ENCODE assay signal across 3 cellular contexts in the genomic region with DNA sequence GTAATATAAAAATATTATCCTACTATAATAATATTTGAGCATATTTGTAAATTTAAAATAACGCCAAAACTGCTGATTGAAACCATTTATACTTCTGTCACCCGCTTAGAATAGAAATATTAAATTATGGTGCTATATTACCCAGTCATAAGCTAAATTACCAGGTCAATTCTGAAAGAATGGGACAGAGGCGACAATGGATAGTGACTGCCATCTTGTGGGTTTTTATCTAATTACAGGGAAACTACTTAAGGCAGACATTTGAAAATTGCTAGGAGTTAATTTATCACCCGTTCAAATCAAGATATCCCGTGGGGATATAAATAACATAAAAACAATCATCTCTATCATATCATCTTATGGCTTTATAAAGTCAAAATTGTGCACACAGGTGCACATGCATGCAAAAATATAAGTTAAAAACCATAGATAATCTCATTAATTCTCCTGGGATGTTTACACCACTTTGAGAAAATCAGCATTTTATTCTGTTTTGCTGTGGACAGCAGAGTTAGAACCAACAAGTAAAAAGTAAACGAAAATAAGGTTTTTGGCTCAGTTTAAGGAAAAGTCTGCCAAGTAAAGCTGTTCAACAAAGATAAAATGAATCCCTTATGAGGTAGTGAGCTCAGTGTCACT.
TF ChIP-seq lines count a peak whose summit lies in the region.

No MANE protein-coding gene starts in this region.

TF ChIP-seq in SK-N-SH, 30 proteins besides CTCF, POLR2A, EP300 and RAD21 (continues in another document):
- TF ChIP-seq FOXJ3 (CRISPR knock-in tag; IDR thresholded peaks at IDR 0.05) (no peak), RXRA (IDR thresholded peaks at IDR 0.05; ENCODE audit: borderline replicate concordance, low read depth) (no peak), FOSL2 (IDR thresholded peaks at IDR 0.05; ENCODE audit: borderline replicate concordance, low read depth) (no peak), NFIC (IDR thresholded peaks at IDR 0.05; ENCODE audit: borderline replicate concordance) (no peak), SMC3 (IDR thresholded peaks at IDR 0.05; ENCODE audit: low read depth, low read length) (no peak), ELF1 (IDR thresholded peaks at IDR 0.05) (no peak), NRF1 (IDR thresholded peaks at IDR 0.05; ENCODE audit: low read depth, low read length) (no peak)
- TF ChIP-seq, protein P1, sequence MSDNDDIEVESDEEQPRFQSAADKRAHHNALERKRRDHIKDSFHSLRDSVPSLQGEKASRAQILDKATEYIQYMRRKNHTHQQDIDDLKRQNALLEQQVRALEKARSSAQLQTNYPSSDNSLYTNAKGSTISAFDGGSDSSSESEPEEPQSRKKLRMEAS (IDR thresholded peaks at IDR 0.05; ENCODE audit: low read depth), result no peak
- TF ChIP-seq, protein P2, sequence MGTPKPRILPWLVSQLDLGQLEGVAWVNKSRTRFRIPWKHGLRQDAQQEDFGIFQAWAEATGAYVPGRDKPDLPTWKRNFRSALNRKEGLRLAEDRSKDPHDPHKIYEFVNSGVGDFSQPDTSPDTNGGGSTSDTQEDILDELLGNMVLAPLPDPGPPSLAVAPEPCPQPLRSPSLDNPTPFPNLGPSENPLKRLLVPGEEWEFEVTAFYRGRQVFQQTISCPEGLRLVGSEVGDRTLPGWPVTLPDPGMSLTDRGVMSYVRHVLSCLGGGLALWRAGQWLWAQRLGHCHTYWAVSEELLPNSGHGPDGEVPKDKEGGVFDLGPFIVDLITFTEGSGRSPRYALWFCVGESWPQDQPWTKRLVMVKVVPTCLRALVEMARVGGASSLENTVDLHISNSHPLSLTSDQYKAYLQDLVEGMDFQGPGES (IDR thresholded peaks at IDR 0.05; ENCODE audit: low read depth, low read length), result no peak
- TF ChIP-seq, protein P3, sequence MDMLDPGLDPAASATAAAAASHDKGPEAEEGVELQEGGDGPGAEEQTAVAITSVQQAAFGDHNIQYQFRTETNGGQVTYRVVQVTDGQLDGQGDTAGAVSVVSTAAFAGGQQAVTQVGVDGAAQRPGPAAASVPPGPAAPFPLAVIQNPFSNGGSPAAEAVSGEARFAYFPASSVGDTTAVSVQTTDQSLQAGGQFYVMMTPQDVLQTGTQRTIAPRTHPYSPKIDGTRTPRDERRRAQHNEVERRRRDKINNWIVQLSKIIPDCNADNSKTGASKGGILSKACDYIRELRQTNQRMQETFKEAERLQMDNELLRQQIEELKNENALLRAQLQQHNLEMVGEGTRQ (IDR thresholded peaks at IDR 0.05; ENCODE audit: borderline replicate concordance, low read depth, low read length), result no peak
- TF ChIP-seq, protein P4, sequence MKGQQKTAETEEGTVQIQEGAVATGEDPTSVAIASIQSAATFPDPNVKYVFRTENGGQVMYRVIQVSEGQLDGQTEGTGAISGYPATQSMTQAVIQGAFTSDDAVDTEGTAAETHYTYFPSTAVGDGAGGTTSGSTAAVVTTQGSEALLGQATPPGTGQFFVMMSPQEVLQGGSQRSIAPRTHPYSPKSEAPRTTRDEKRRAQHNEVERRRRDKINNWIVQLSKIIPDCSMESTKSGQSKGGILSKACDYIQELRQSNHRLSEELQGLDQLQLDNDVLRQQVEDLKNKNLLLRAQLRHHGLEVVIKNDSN (IDR thresholded peaks at IDR 0.05; ENCODE audit: borderline replicate concordance, low read depth), result no peak
- TF ChIP-seq, protein P5, sequence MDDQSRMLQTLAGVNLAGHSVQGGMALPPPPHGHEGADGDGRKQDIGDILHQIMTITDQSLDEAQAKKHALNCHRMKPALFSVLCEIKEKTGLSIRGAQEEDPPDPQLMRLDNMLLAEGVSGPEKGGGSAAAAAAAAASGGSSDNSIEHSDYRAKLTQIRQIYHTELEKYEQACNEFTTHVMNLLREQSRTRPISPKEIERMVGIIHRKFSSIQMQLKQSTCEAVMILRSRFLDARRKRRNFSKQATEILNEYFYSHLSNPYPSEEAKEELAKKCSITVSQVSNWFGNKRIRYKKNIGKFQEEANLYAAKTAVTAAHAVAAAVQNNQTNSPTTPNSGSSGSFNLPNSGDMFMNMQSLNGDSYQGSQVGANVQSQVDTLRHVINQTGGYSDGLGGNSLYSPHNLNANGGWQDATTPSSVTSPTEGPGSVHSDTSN (IDR thresholded peaks at IDR 0.05), result no peak

TF ChIP-seq in SK-N-SH treated with all-trans-retinoic acid at 6 μM for 48 hours, 23 proteins besides CTCF, POLR2A, EP300 and RAD21:
- TF ChIP-seq, protein P6, sequence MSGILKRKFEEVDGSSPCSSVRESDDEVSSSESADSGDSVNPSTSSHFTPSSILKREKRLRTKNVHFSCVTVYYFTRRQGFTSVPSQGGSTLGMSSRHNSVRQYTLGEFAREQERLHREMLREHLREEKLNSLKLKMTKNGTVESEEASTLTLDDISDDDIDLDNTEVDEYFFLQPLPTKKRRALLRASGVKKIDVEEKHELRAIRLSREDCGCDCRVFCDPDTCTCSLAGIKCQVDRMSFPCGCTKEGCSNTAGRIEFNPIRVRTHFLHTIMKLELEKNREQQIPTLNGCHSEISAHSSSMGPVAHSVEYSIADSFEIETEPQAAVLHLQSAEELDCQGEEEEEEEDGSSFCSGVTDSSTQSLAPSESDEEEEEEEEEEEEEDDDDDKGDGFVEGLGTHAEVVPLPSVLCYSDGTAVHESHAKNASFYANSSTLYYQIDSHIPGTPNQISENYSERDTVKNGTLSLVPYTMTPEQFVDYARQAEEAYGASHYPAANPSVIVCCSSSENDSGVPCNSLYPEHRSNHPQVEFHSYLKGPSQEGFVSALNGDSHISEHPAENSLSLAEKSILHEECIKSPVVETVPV (CRISPR knock-in tag; IDR thresholded peaks at IDR 0.05), result no peak
- TF ChIP-seq TCF4 (CRISPR knock-in tag; IDR thresholded peaks at IDR 0.05; ENCODE audit: borderline replicate concordance) (no peak), ZFP30 (CRISPR knock-in tag; IDR thresholded peaks at IDR 0.05) (no peak), ZFP3 (CRISPR knock-in tag; IDR thresholded peaks at IDR 0.05) (no peak), PPARA (CRISPR knock-in tag; IDR thresholded peaks at IDR 0.05; ENCODE audit: borderline replicate concordance) (no peak), RARB (CRISPR knock-in tag; IDR thresholded peaks at IDR 0.05) (no peak), TOX (CRISPR knock-in tag; IDR thresholded peaks at IDR 0.05; ENCODE audit: borderline replicate concordance) (no peak), ZNF70 (CRISPR knock-in tag; IDR thresholded peaks at IDR 0.05) (no peak), ZNF565 (CRISPR knock-in tag; conservative IDR thresholded peaks at IDR 0.05; ENCODE audit: low read depth) (no peak), CSDC2 (CRISPR knock-in tag; IDR thresholded peaks at IDR 0.05) (no peak)
- TF ChIP-seq, protein P7, sequence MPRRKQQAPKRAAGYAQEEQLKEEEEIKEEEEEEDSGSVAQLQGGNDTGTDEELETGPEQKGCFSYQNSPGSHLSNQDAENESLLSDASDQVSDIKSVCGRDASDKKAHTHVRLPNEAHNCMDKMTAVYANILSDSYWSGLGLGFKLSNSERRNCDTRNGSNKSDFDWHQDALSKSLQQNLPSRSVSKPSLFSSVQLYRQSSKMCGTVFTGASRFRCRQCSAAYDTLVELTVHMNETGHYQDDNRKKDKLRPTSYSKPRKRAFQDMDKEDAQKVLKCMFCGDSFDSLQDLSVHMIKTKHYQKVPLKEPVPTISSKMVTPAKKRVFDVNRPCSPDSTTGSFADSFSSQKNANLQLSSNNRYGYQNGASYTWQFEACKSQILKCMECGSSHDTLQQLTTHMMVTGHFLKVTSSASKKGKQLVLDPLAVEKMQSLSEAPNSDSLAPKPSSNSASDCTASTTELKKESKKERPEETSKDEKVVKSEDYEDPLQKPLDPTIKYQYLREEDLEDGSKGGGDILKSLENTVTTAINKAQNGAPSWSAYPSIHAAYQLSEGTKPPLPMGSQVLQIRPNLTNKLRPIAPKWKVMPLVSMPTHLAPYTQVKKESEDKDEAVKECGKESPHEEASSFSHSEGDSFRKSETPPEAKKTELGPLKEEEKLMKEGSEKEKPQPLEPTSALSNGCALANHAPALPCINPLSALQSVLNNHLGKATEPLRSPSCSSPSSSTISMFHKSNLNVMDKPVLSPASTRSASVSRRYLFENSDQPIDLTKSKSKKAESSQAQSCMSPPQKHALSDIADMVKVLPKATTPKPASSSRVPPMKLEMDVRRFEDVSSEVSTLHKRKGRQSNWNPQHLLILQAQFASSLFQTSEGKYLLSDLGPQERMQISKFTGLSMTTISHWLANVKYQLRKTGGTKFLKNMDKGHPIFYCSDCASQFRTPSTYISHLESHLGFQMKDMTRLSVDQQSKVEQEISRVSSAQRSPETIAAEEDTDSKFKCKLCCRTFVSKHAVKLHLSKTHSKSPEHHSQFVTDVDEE (CRISPR knock-in tag; IDR thresholded peaks at IDR 0.05), result no peak
- TF ChIP-seq, protein P8, sequence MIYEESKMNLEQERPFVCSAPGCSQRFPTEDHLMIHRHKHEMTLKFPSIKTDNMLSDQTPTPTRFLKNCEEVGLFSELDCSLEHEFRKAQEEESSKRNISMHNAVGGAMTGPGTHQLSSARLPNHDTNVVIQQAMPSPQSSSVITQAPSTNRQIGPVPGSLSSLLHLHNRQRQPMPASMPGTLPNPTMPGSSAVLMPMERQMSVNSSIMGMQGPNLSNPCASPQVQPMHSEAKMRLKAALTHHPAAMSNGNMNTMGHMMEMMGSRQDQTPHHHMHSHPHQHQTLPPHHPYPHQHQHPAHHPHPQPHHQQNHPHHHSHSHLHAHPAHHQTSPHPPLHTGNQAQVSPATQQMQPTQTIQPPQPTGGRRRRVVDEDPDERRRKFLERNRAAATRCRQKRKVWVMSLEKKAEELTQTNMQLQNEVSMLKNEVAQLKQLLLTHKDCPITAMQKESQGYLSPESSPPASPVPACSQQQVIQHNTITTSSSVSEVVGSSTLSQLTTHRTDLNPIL (CRISPR knock-in tag; IDR thresholded peaks at IDR 0.05; ENCODE audit: low read depth), result no peak

TF ChIP-seq in H1, 55 proteins besides CTCF, POLR2A, EP300 and RAD21:
- no peak for TF ChIP-seq TAF1 (IDR thresholded peaks at IDR 0.05; ENCODE audit: low read depth, low read length)
- no peak for TF ChIP-seq TCF12 (IDR thresholded peaks at IDR 0.05; ENCODE audit: low read depth, low read length)
- TF ChIP-seq PHF8 (conservative IDR thresholded peaks at IDR 0.05; ENCODE audit: low read depth, low read length), result no peak
- TF ChIP-seq SIRT6 (IDR thresholded peaks at IDR 0.05; ENCODE audit: low read length), result no peak
- no peak for TF ChIP-seq CEBPB (IDR thresholded peaks at IDR 0.05; ENCODE audit: low read depth, low read length)
- no peak for TF ChIP-seq SIN3A (conservative IDR thresholded peaks at IDR 0.05 in 1 of 2, IDR thresholded peaks at IDR 0.05 in 1 of 2; ENCODE audit: low read depth in 1 of 2, low read length in 2 of 2)
- TF ChIP-seq CBX5 (IDR thresholded peaks at IDR 0.05; ENCODE audit: low read depth, low read length), result no peak
- TF ChIP-seq MAFK (IDR thresholded peaks at IDR 0.05; ENCODE audit: low read depth, low read length), result no peak
- no peak for TF ChIP-seq KDM1A (IDR thresholded peaks at IDR 0.05; ENCODE audit: borderline replicate concordance, low read length)
